In genomic region chr7:128855559-128855958, GRCh38 we compare ENCODE assay signal across 27 cellular contexts. TPM values are rescaled to one million over a fixed set of nuclear protein-coding genes. Genes with fewer than 3 reads are reported as not detected.
"Had no signal": no experiment of that assay in that cellular context is flagged by ENCODE, and none has a peak within 500 bp of the region (broad histone marks: within the 10 kb centered on the region; RNA-seq: fewer than 3 reads in every experiment).

No MANE protein-coding gene starts in this region.

- DNase-seq: activated CD4-positive, alpha-beta T cell treated with anti-CD3 and anti-CD28 coated beads, Interleukin-2, amount 10 ng/mL, durations not matched to agents 7 days and 5 days; activated CD4-positive, CD25-positive, alpha-beta regulatory T cell treated with anti-CD3 and anti-CD28 coated beads, Interleukin-2, amount 50 U/mL, for 72 hours; activated CD8-positive, alpha-beta T cell treated with anti-CD3 and anti-CD28 coated beads for 36 hours; activated gamma-delta T cell; activated naive CD4-positive, alpha-beta T cell treated with anti-CD3 and anti-CD28 coated beads, Interleukin-2, amount 50 U/mL, for 16 hours; activated naive CD8-positive, alpha-beta T cell treated with anti-CD3 and anti-CD28 coated beads, Interleukin-2, amount 50 U/mL, for 24 hours; body of pancreas; effector CD8-positive, alpha-beta T cell; foreskin melanocyte; glutamatergic neuron; hypothalamus; ovary; right lobe of liver; small intestine; stimulated activated CD4-positive, alpha-beta T cell treated with anti-CD3 and anti-CD28 coated beads, Interleukin-2, amount 100 ng/mL, for 24 hours; stimulated activated naive CD8-positive, alpha-beta T cell treated with anti-CD3 and anti-CD28 coated beads, Interleukin-15, amount 100 ng/mL, for 72 hours had no signal

- H3K4me3 Mint-ChIP-seq: activated CD4-positive, alpha-beta T cell treated with anti-CD3 and anti-CD28 coated beads, Interleukin-2, amount 10 ng/mL, durations not matched to agents 7 days and 5 days; activated CD8-positive, alpha-beta T cell treated with anti-CD3 and anti-CD28 coated beads for 36 hours; activated naive CD8-positive, alpha-beta T cell treated with anti-CD3 and anti-CD28 coated beads, Interleukin-2, amount 50 U/mL, for 24 hours; activated T-helper 1 cell treated with anti-CD3 and anti-CD28 coated beads, Interleukin-12 subunit alpha, Interleukin-12 subunit beta, Interleukin-2, Interleukin-4 antibody, amounts not matched to agents 30 ng/mL and 10 ng/mL and 1 ng/mL, durations not matched to agents 14 hours and 24 hours and 36 hours; dendritic cell treated with granulocyte-macrophage colony-stimulating factor and Interleukin-4, amounts not matched to agents 40 ng/mL and 50 ng/mL, for 4 days; nephron; stimulated activated effector memory CD8-positive, alpha-beta T cell treated with anti-CD3 and anti-CD28 coated beads, Interleukin-12 subunit alpha, Interleukin-12 subunit beta, amount 100 ng/mL, for 72 hours; stimulated activated naive CD8-positive, alpha-beta T cell treated with anti-CD3 and anti-CD28 coated beads, Interleukin-15, amount 100 ng/mL, for 72 hours; type B pancreatic cell had no signal

- FAIRE-seq: islet of Langerhans, small intestine had no signal

- H3K36me3 Mint-ChIP-seq: stimulated activated effector memory CD8-positive, alpha-beta T cell treated with anti-CD3 and anti-CD28 coated beads, Interleukin-12 subunit alpha, Interleukin-12 subunit beta, amount 100 ng/mL, for 72 hours; type B pancreatic cell had no signal

- H3K9me3 ChIP-seq: body of pancreas, neutrophil, ovary, right lobe of liver, vagina had no signal

- ATAC-seq: activated CD8-positive, alpha-beta T cell treated with anti-CD3 and anti-CD28 coated beads for 36 hours; activated naive CD8-positive, alpha-beta T cell treated with anti-CD3 and anti-CD28 coated beads, Interleukin-2, amount 50 U/mL, for 24 hours; body of pancreas; right lobe of liver; stimulated activated effector memory CD8-positive, alpha-beta T cell treated with anti-CD3 and anti-CD28 coated beads, Interleukin-12 subunit alpha, Interleukin-12 subunit beta, amount 100 ng/mL, for 72 hours had no signal

- H3K27me3 ChIP-seq: body of pancreas, ovary, right lobe of liver, vagina had no signal

- H3K27me3 Mint-ChIP-seq: activated CD4-positive, alpha-beta T cell treated with anti-CD3 and anti-CD28 coated beads, Interleukin-2, amount 10 ng/mL, durations not matched to agents 7 days and 5 days; activated CD8-positive, alpha-beta T cell treated with anti-CD3 and anti-CD28 coated beads for 36 hours; activated naive CD8-positive, alpha-beta T cell treated with anti-CD3 and anti-CD28 coated beads, Interleukin-2, amount 50 U/mL, for 24 hours; stimulated activated naive CD8-positive, alpha-beta T cell treated with anti-CD3 and anti-CD28 coated beads, Interleukin-15, amount 100 ng/mL, for 72 hours; type B pancreatic cell had no signal

- H3K36me3 ChIP-seq: neutrophil, ovary, right lobe of liver had no signal

- H3K9me3 Mint-ChIP-seq: activated CD4-positive, alpha-beta T cell treated with anti-CD3 and anti-CD28 coated beads, Interleukin-2, amount 10 ng/mL, durations not matched to agents 7 days and 5 days; activated CD8-positive, alpha-beta T cell treated with anti-CD3 and anti-CD28 coated beads for 36 hours; activated naive CD8-positive, alpha-beta T cell treated with anti-CD3 and anti-CD28 coated beads, Interleukin-2, amount 50 U/mL, for 24 hours; activated T-helper 1 cell treated with anti-CD3 and anti-CD28 coated beads, Interleukin-12 subunit alpha, Interleukin-12 subunit beta, Interleukin-2, Interleukin-4 antibody, amounts not matched to agents 30 ng/mL and 10 ng/mL and 1 ng/mL, durations not matched to agents 14 hours and 24 hours and 36 hours; dendritic cell treated with granulocyte-macrophage colony-stimulating factor and Interleukin-4, amounts not matched to agents 40 ng/mL and 50 ng/mL, for 4 days; nephron; stimulated activated effector memory CD8-positive, alpha-beta T cell treated with anti-CD3 and anti-CD28 coated beads, Interleukin-12 subunit alpha, Interleukin-12 subunit beta, amount 100 ng/mL, for 72 hours; stimulated activated naive CD8-positive, alpha-beta T cell treated with anti-CD3 and anti-CD28 coated beads, Interleukin-15, amount 100 ng/mL, for 72 hours; type B pancreatic cell had no signal

- H3K4me1 ChIP-seq: body of pancreas, right lobe of liver had no signal

- H3K27ac ChIP-seq: body of pancreas, neutrophil, ovary, right lobe of liver, vagina, VCaP had no signal

- H3K27ac Mint-ChIP-seq: activated CD4-positive, alpha-beta T cell treated with anti-CD3 and anti-CD28 coated beads, Interleukin-2, amount 10 ng/mL, durations not matched to agents 7 days and 5 days; activated CD8-positive, alpha-beta T cell treated with anti-CD3 and anti-CD28 coated beads for 36 hours; activated naive CD8-positive, alpha-beta T cell treated with anti-CD3 and anti-CD28 coated beads, Interleukin-2, amount 50 U/mL, for 24 hours; activated T-helper 1 cell treated with anti-CD3 and anti-CD28 coated beads, Interleukin-12 subunit alpha, Interleukin-12 subunit beta, Interleukin-2, Interleukin-4 antibody, amounts not matched to agents 30 ng/mL and 10 ng/mL and 1 ng/mL, durations not matched to agents 14 hours and 24 hours and 36 hours; dendritic cell treated with granulocyte-macrophage colony-stimulating factor and Interleukin-4, amounts not matched to agents 40 ng/mL and 50 ng/mL, for 4 days; nephron; stimulated activated effector memory CD8-positive, alpha-beta T cell treated with anti-CD3 and anti-CD28 coated beads, Interleukin-12 subunit alpha, Interleukin-12 subunit beta, amount 100 ng/mL, for 72 hours; stimulated activated naive CD8-positive, alpha-beta T cell treated with anti-CD3 and anti-CD28 coated beads, Interleukin-15, amount 100 ng/mL, for 72 hours; type B pancreatic cell had no signal

- H3K4me3 ChIP-seq: body of pancreas, ovary, right lobe of liver, vagina had no signal

- H3K4me1 Mint-ChIP-seq: activated CD4-positive, alpha-beta T cell treated with anti-CD3 and anti-CD28 coated beads, Interleukin-2, amount 10 ng/mL, durations not matched to agents 7 days and 5 days; activated naive CD8-positive, alpha-beta T cell treated with anti-CD3 and anti-CD28 coated beads, Interleukin-2, amount 50 U/mL, for 24 hours; stimulated activated naive CD8-positive, alpha-beta T cell treated with anti-CD3 and anti-CD28 coated beads, Interleukin-15, amount 100 ng/mL, for 72 hours had no signal

RNA-seq across cellular contexts. Expression of gene FLNC, which starts 25.4 kb away (rescaled TPM):
- total RNA-seq: activated CD4-positive, alpha-beta T cell treated with anti-CD3 and anti-CD28 coated beads, Interleukin-2, amount 10 ng/mL, durations not matched to agents 7 days and 5 days; T-helper 2 cell treated with Interferon-gamma antibody and Interleukin-4, amounts not matched to agents 100 ng/mL and 5 ng/mL, for 36 hours had no signal

RNA-seq across cellular contexts. Expression of gene KCP, which starts 55.0 kb away (rescaled TPM):
- total RNA-seq: activated CD8-positive, alpha-beta T cell treated with anti-CD3 and anti-CD28 coated beads for 36 hours; activated T-helper 1 cell treated with anti-CD3 and anti-CD28 coated beads, Interleukin-12 subunit alpha, Interleukin-12 subunit beta, Interleukin-2, Interleukin-4 antibody, amounts not matched to agents 30 ng/mL and 10 ng/mL and 1 ng/mL, durations not matched to agents 14 hours and 24 hours and 36 hours; pulmonary artery endothelial cell had no signal
